In genomic region chr10:3827768-3828403, GRCh38 we compare ENCODE assay signal across 12 cellular contexts. TPM values are rescaled to one million over a fixed set of nuclear protein-coding genes. Genes with fewer than 3 reads are reported as not detected.
A peak's percentile ranks its signal among the peaks of the same experiment; 100 is the strongest.
DNase-seq lines count a peak whose midpoint lies in the region; ATAC-seq and TF ChIP-seq lines count a peak whose summit lies in the region.
"Had no signal": no experiment of that assay in that cellular context is flagged by ENCODE, and none has a peak within 500 bp of the region (broad histone marks: within the 10 kb centered on the region; RNA-seq: fewer than 3 reads in every experiment).

No MANE protein-coding gene starts in this region.

- intact Hi-C loops in heart left ventricle (cut with DNase I) (no loop called here), Right ventricle myocardium superior (cut with DNase I) (no loop called here), aorta (cut with DNase I) (no loop called here), PC-9 (cut with micrococcal nuclease; ENCODE audit: unreplicated experiment) (loop anchor here (1.0 to 5.0 kb wide), 4 partner anchors 8 to 514 kb away; no protein-coding TSS in a partner anchor)

- H3K4me1 Mint-ChIP-seq in central memory CD8-positive, alpha-beta T cell: peaks cover 26% of the 10 kb centered on the region
- peaks cover 11 to 36% (median 20%) of the 10 kb centered on the region in 4 donors for H3K4me1 Mint-ChIP-seq in naive thymus-derived CD8-positive, alpha-beta T cell

- H3F3A ChIP-seq in PC-9 (ENCODE audit: insufficient read depth, low read depth): peaks cover 9% of the 10 kb centered on the region; the same call in 1 of the 2 replicates

- peak overlapping the region; percentile 75 for H3K4me3 Mint-ChIP-seq in central memory CD8-positive, alpha-beta T cell
- H3K4me3 Mint-ChIP-seq in naive thymus-derived CD8-positive, alpha-beta T cell: peak overlapping the region; percentile 65 to 86 (median 82)
- H3K4me3 Mint-ChIP-seq: GM23338 had no signal

- H3K36me3 ChIP-seq in heart left ventricle (no peaks in the 10 kb centered on the region), aorta (ENCODE audit: control insufficient read depth in 1 of 2, insufficient read depth in 2 of 2, low read length in 1 of 2) (no peaks in the 10 kb centered on the region), PC-9 (ENCODE audit: low read depth) (no peaks in the 10 kb centered on the region), suprapubic skin (no peaks in the 10 kb centered on the region)

- no peak for DNase-seq in heart left ventricle
- no peak for DNase-seq in Right ventricle myocardium superior
- DNase-seq in central memory CD8-positive, alpha-beta T cell (ENCODE audit: low spot score in 2 of 2): no peak
- DNase-seq in naive thymus-derived CD8-positive, alpha-beta T cell: no peak
- DNase-seq in aorta: no peak
- DNase-seq in PC-9: no peak
- DNase-seq in suprapubic skin (ENCODE audit: low spot score in 2 of 2): no peak
- DNase-seq: C1 segment of cervical spinal cord; central memory CD4-positive, alpha-beta T cell; NCI-H345 had no signal

- TF ChIP-seq EP300 in suprapubic skin (IDR thresholded peaks at IDR 0.05): no peak

- no peaks in the 10 kb centered on the region for H3K79me2 ChIP-seq in PC-9 (ENCODE audit: low read depth)

- H3K4me2 ChIP-seq in PC-9: no peak overlapping the region
- H3K4me2 ChIP-seq: GM23338 had no signal

- POLR2A ChIA-PET in naive thymus-derived CD8-positive, alpha-beta T cell (lab: Charles Lee): interaction anchor here (0.8 to 4.6 kb wide), 3 partner anchors 10 to 45 kb away, joined by 3 to 48 read pairs (median 7); partner anchors contain the start of gene KLF6
- POLR2A ChIA-PET in PC-9 (lab: Charles Lee; ENCODE audit: unreplicated experiment): no interaction called here

- CTCF ChIA-PET in PC-9 (lab: Charles Lee): interaction anchor here (0.6 kb wide), 1 partner anchor 58 kb away, joined by 3 read pairs; no protein-coding TSS in a partner anchor

- no peak for TF ChIP-seq CTCF in heart left ventricle (IDR thresholded peaks at IDR 0.05)
- TF ChIP-seq CTCF in PC-9 (conservative IDR thresholded peaks at IDR 0.05): no peak
- TF ChIP-seq CTCF in suprapubic skin (IDR thresholded peaks at IDR 0.05): no peak

- H3K27ac Mint-ChIP-seq in central memory CD8-positive, alpha-beta T cell (ENCODE audit: low read depth): peak overlapping the region; percentile 82
- peak overlapping the region; percentile 10 to 95 (median 86) for H3K27ac Mint-ChIP-seq in naive thymus-derived CD8-positive, alpha-beta T cell

- H3K27ac ChIP-seq in heart left ventricle: peak overlapping the region in 8 of 12 donors; percentile 52 to 89 (median 80)
- peak overlapping the region in 1 of 2 donors; percentile 89 for H3K27ac ChIP-seq in aorta (ENCODE audit: low read depth in 1 of 2, low read length in 2 of 2)
- no peak overlapping the region for H3K27ac ChIP-seq in PC-9
- no peak overlapping the region for H3K27ac ChIP-seq in suprapubic skin

- no TSS peak for BruUV-seq in PC-9 (replicated peaks; lab: Mats Ljungman, UMichigan)

- H2AFZ ChIP-seq in PC-9: no peak overlapping the region
- H2AFZ ChIP-seq: GM23338 had no signal

- peaks cover 3% of the 10 kb centered on the region for H3K36me3 Mint-ChIP-seq in central memory CD8-positive, alpha-beta T cell (ENCODE audit: insufficient read depth)
- H3K36me3 Mint-ChIP-seq in naive thymus-derived CD8-positive, alpha-beta T cell: no peaks in the 10 kb centered on the region

- peaks cover 0 to 48% (median 23%) of the 10 kb centered on the region in 12 donors for H3K4me1 ChIP-seq in heart left ventricle
- peaks cover 2 to 7% of the 10 kb centered on the region in 2 donors for H3K4me1 ChIP-seq in aorta (ENCODE audit: control insufficient read depth in 1 of 2, insufficient read depth in 2 of 2, low read length in 2 of 2)
- H3K4me1 ChIP-seq in PC-9 (replicated peaks; ENCODE audit: insufficient read depth): peaks cover 31% of the 10 kb centered on the region
- peaks cover 26% of the 10 kb centered on the region for H3K4me1 ChIP-seq in suprapubic skin

- H3K27me3 Mint-ChIP-seq in central memory CD8-positive, alpha-beta T cell: no peaks in the 10 kb centered on the region
- no peaks in the 10 kb centered on the region for H3K27me3 Mint-ChIP-seq in naive thymus-derived CD8-positive, alpha-beta T cell

- TF ChIP-seq POLR2A in heart left ventricle (IDR thresholded peaks at IDR 0.05) (no peak), suprapubic skin (IDR thresholded peaks at IDR 0.05) (no peak)

- WGBS in heart left ventricle, 4 donors: 93 to 97% (median 95%) methylated on average over 27 of the region's 27 CpGs
- WGBS in aorta, 2 donors: 94% methylated on average over 27 of the region's 27 CpGs
- 94% methylated on average over 27 of the region's 27 CpGs for WGBS in suprapubic skin

- no peaks in the 10 kb centered on the region for H3K9me2 ChIP-seq in PC-9 (ENCODE audit: insufficient read depth)

- ATAC-seq in heart left ventricle: peak in 1 of 4 donors; percentile 9
- ATAC-seq in Right ventricle myocardium superior (ENCODE audit: poor library complexity): no peak
- no peak for ATAC-seq in central memory CD8-positive, alpha-beta T cell (replicated peaks; ENCODE audit: extremely low read depth, poor library complexity, severe bottlenecking)
- no peak for ATAC-seq in naive thymus-derived CD8-positive, alpha-beta T cell
- ATAC-seq in aorta (ENCODE audit: low FRiP score): peak; percentile 9
- ATAC-seq in HG03469 (IDR thresholded peaks at IDR 0.05; ENCODE audit: unreplicated experiment): no peak
- ATAC-seq: GM23338 had no signal

- H3K4me3 ChIP-seq in heart left ventricle: peak overlapping the region in 1 of 12 donors; percentile 42
- H3K4me3 ChIP-seq in aorta (ENCODE audit: low read length in 2 of 2): no peak overlapping the region
- no peak overlapping the region for H3K4me3 ChIP-seq in PC-9
- H3K4me3 ChIP-seq in suprapubic skin: no peak overlapping the region
- H3K4me3 ChIP-seq: GM23338 had no signal

- no peaks in the 10 kb centered on the region for H3K9me3 Mint-ChIP-seq in central memory CD8-positive, alpha-beta T cell
- H3K9me3 Mint-ChIP-seq in naive thymus-derived CD8-positive, alpha-beta T cell: peaks cover 0 to 2% (median 0%) of the 10 kb centered on the region in 9 donors
- H3K9me3 Mint-ChIP-seq: GM23338 had no signal

- H4K20me1 ChIP-seq in PC-9 (ENCODE audit: insufficient read depth): no peaks in the 10 kb centered on the region

- H3K27me3 ChIP-seq in heart left ventricle (no peaks in the 10 kb centered on the region), aorta (ENCODE audit: control insufficient read depth in 1 of 2, insufficient read depth in 2 of 2, low read length in 1 of 2) (no peaks in the 10 kb centered on the region), PC-9 (ENCODE audit: insufficient read depth, low read depth) (no peaks in the 10 kb centered on the region), suprapubic skin (no peaks in the 10 kb centered on the region)

- H3K9me3 ChIP-seq in heart left ventricle (no peaks in the 10 kb centered on the region), aorta (ENCODE audit: control insufficient read depth, low read length) (no peaks in the 10 kb centered on the region), PC-9 (ENCODE audit: insufficient read depth, low read depth) (no peaks in the 10 kb centered on the region), suprapubic skin (no peaks in the 10 kb centered on the region)

RNA-seq across cellular contexts. Expression of gene KLF6, which starts 42.9 kb away (rescaled TPM):
- total RNA-seq in heart left ventricle (100 to 1,000 TPM in 1 of 9 donors, 10 to 100 TPM in 8; 22.6 to 106 (median 52.2) TPM), Right ventricle myocardium superior (60.2 TPM), aorta (100 to 1,000 TPM; 171 to 384 TPM), PC-9 (2021) (27.7 and 41.9 TPM in 2 replicates), suprapubic skin (100 to 1,000 TPM; 242 to 484 (median 276) TPM)
- polyA plus RNA-seq in heart left ventricle (10 to 100 TPM; 15.2 to 66.2 TPM), aorta (100 to 1,000 TPM in 1 of 2 donors, 10 to 100 TPM in 1; 44.2 to 160 TPM)
- 100 to 1,000 TPM; 147 to 155 TPM for total RNA-seq in naive thymus-derived CD8-positive, alpha-beta T cell
- 100 to 1,000 TPM; 106 to 294 (median 115) TPM for polyA plus RNA-seq in naive thymus-derived CD8-positive, alpha-beta T cell

Comparison
In these comparisons a context has a peak if more than half of its experiments do, and no peak if none do; other contexts are left out.
1. H3K27ac ChIP-seq: peak in heart left ventricle (8 of 12); none in PC-9 (single experiment) and suprapubic skin (single experiment).